Comparison of ENCODE assay signal across 17 cellular contexts in genomic region chr4:162681212-162681611, GRCh38.
DNase-seq lines count a peak whose midpoint lies in the region; ATAC-seq, FAIRE-seq and TF ChIP-seq lines count a peak whose summit lies in the region.
"Had no signal": no experiment of that assay in that cellular context is flagged by ENCODE, and none has a peak within 500 bp of the region (broad histone marks: within the 10 kb centered on the region; RNA-seq: fewer than 3 reads in every experiment).

No MANE protein-coding gene starts in this region.

- DNase-seq in DMS53 treated with DMSO at 0.1 percent for 48 hours (lab: John Stamatoyannopoulos, UW; ENCODE audit: unreplicated experiment) (peak; percentile 1), bronchial epithelial cell (ENCODE audit: low read depth) (peak; percentile 20), kidney tubule cell (ENCODE audit: low spot score) (peak; percentile 17), middle frontal gyrus (ENCODE audit: extremely low spot score, low spot score) (no peak)
- DNase-seq: Caco-2; CD4-positive, CD25-positive, alpha-beta regulatory T cell; CD8-positive, alpha-beta T cell; DND-41; GDM1; H9 had no signal

- ATAC-seq in GM18520 (IDR thresholded peaks at IDR 0.05; ENCODE audit: unreplicated experiment) (no peak), HG03432 (IDR thresholded peaks at IDR 0.05; ENCODE audit: unreplicated experiment) (no peak), HG03460 (IDR thresholded peaks at IDR 0.05; ENCODE audit: unreplicated experiment) (no peak)
- ATAC-seq: CD8-positive, alpha-beta T cell; GM12878; GM23338; HCT116 had no signal

- FAIRE-seq in bronchial epithelial cell (lab: Jason Lieb, UNC): no peak
- FAIRE-seq: GM12878 had no signal

- H3K27me3 ChIP-seq in bronchial epithelial cell (ENCODE audit: control insufficient read depth, insufficient read depth, low read length): no peaks in the 10 kb centered on the region
- H3K27me3 ChIP-seq: BLaER1 had no signal

- TF ChIP-seq CTCF in bronchial epithelial cell (IDR thresholded peaks at IDR 0.05; ENCODE audit: insufficient read depth, low read length, severe bottlenecking): no peak

- H3K4me3 ChIP-seq in bronchial epithelial cell (ENCODE audit: low read depth, low read length): no peak overlapping the region
- H3K4me3 ChIP-seq: BLaER1, GM12878, GM23338 had no signal

- H3K36me3 ChIP-seq in bronchial epithelial cell (ENCODE audit: control insufficient read depth, insufficient read depth, low read length): no peaks in the 10 kb centered on the region
- H3K36me3 ChIP-seq: BLaER1 had no signal
